9 cellular contexts compared by ENCODE assay signal in genomic region chr10:74947781-74948401, GRCh38.
DNase-seq lines count a peak whose midpoint lies in the region; ATAC-seq, FAIRE-seq and TF ChIP-seq lines count a peak whose summit lies in the region.
"Had no signal": no experiment of that assay in that cellular context is flagged by ENCODE, and none has a peak within 500 bp of the region (broad histone marks: within the 10 kb centered on the region; RNA-seq: fewer than 3 reads in every experiment).

No MANE protein-coding gene starts in this region.

- ATAC-seq in Panc1 = peak; percentile 59
- ATAC-seq in GM21528 (IDR thresholded peaks at IDR 0.05; ENCODE audit: low FRiP score, unreplicated experiment) = no peak
- no peak for ATAC-seq in T-cell (replicated peaks in 1 of 4)

- CTCF ChIA-PET in Panc1 (lab: Charles Lee) = no interaction called here
- CTCF ChIA-PET in T-cell (lab: Charles Lee) = no interaction called here

- H3K36me3 ChIP-seq in Panc1 (ENCODE audit: control insufficient read depth, insufficient read depth, low read length) (no peaks in the 10 kb centered on the region), endodermal cell (ENCODE audit: control insufficient read depth, insufficient read depth, low read length) (no peaks in the 10 kb centered on the region)

- H3K36me3 Mint-ChIP-seq in nephron (ENCODE audit: low read depth) (peaks cover 4% of the 10 kb centered on the region), endodermal cell (ENCODE audit: low read depth) (no peaks in the 10 kb centered on the region), T-cell (peaks cover 18% of the 10 kb centered on the region)

- H3K4me1 ChIP-seq in Panc1 (ENCODE audit: control insufficient read depth, insufficient read depth, low read length) = peaks cover 20% of the 10 kb centered on the region
- H3K4me1 ChIP-seq in endodermal cell (ENCODE audit: control insufficient read depth, insufficient read depth, low read length) = peaks cover 10% of the 10 kb centered on the region

- TF ChIP-seq CTCF in Panc1 (IDR thresholded peaks at IDR 0.05) (no peak), nephron (IDR thresholded peaks at IDR 0.05; ENCODE audit: unreplicated experiment in 3 of 3) (no peak), endodermal cell (conservative IDR thresholded peaks at IDR 0.05) (no peak)

- no peaks in the 10 kb centered on the region for H3K9me3 Mint-ChIP-seq in nephron
- no peaks in the 10 kb centered on the region for H3K9me3 Mint-ChIP-seq in endodermal cell
- H3K9me3 Mint-ChIP-seq in T-cell = no peaks in the 10 kb centered on the region

- H3K9ac ChIP-seq in endodermal cell (ENCODE audit: extremely low read depth, low read length, poor library complexity, severe bottlenecking) = no peak overlapping the region

- 100% methylated on average over 1 of the region's 1 CpG; no CpG with 5 or more reads in 1 of the 2 experiments for WGBS in endodermal cell (ENCODE audit: insufficient coverage in 1 of 2, insufficient read length in 1 of 2), 2 experiments

- no peak overlapping the region for H3K4me3 Mint-ChIP-seq in nephron
- H3K4me3 Mint-ChIP-seq in endodermal cell = no peak overlapping the region
- no peak overlapping the region for H3K4me3 Mint-ChIP-seq in T-cell

- H3K27me3 ChIP-seq in Panc1 (ENCODE audit: control insufficient read depth, insufficient read depth, low read length) (no peaks in the 10 kb centered on the region), endodermal cell (ENCODE audit: control insufficient read depth, insufficient read depth, low read length, poor library complexity, severe bottlenecking) (no peaks in the 10 kb centered on the region)

- H3K27ac ChIP-seq in Panc1 (ENCODE audit: low read length) = no peak overlapping the region
- no peak overlapping the region for H3K27ac ChIP-seq in endodermal cell (ENCODE audit: low read depth, low read length)
- H3K27ac ChIP-seq: PC-9 had no signal

- H3K4me3 ChIP-seq in Panc1 (ENCODE audit: low read depth in 2 of 2, low read length in 2 of 2) (no peak overlapping the region), endodermal cell (ENCODE audit: low read length) (no peak overlapping the region)
- H3K4me3 ChIP-seq: PC-9 had no signal

- in situ Hi-C loops in Panc1 (cut with HindIII; ENCODE audit: low pct_unique_long_range_greater_than_20kb, low sequenced_read_pairs) = no loop called here

- TF ChIP-seq POLR2A in GM12891 (IDR thresholded peaks at IDR 0.05; ENCODE audit: low read depth, low read length) = no peak

- DNase-seq in GM12891 (ENCODE audit: insufficient read length, low spot score) (no peak), NCI-H1436 (lab: John Stamatoyannopoulos, UW) (peak; percentile 76), Panc1 (ENCODE audit: low read depth, low spot score) (no peak), endodermal cell (no peak), T-cell (no peak)
- DNase-seq: KBM-7, PC-9 had no signal

- H3K27me3 Mint-ChIP-seq in nephron (ENCODE audit: low read depth) = no peaks in the 10 kb centered on the region
- no peaks in the 10 kb centered on the region for H3K27me3 Mint-ChIP-seq in endodermal cell (ENCODE audit: insufficient read depth)
- no peaks in the 10 kb centered on the region for H3K27me3 Mint-ChIP-seq in T-cell

- H3K9me3 ChIP-seq in Panc1 (ENCODE audit: control insufficient read depth, insufficient read depth, low read depth, low read length) = no peaks in the 10 kb centered on the region
- H3K9me3 ChIP-seq in endodermal cell (ENCODE audit: control insufficient read depth, low read length) = no peaks in the 10 kb centered on the region

- intact Hi-C loops in Panc1 (cut with micrococcal nuclease; ENCODE audit: unreplicated experiment) = no loop called here

- H3K4me1 Mint-ChIP-seq in nephron (peaks cover 56% of the 10 kb centered on the region), endodermal cell (peaks cover 34% of the 10 kb centered on the region), T-cell (peaks cover 52 to 64% (median 60%) of the 10 kb centered on the region in 3 donors)

- no TSS peak for BruUV-seq in Panc1 (replicated peaks; lab: Mats Ljungman, UMichigan)

- FAIRE-seq in GM12891 (lab: Jason Lieb, UNC) = peak; percentile 9

- peak overlapping the region; percentile 58 to 76 (median 74) for H3K27ac Mint-ChIP-seq in nephron
- H3K27ac Mint-ChIP-seq in endodermal cell = no peak overlapping the region
- H3K27ac Mint-ChIP-seq in T-cell = no peak overlapping the region

- POLR2A ChIA-PET in Panc1 (lab: Charles Lee) (no interaction called here), T-cell (lab: Charles Lee) (no interaction called here)

TF ChIP-seq in GM12891, 5 proteins besides CTCF, POLR2A, EP300 and RAD21:
- TF ChIP-seq POU2F2 (IDR thresholded peaks at IDR 0.05; ENCODE audit: low read depth, low read length) (no peak), PAX5 (IDR thresholded peaks at IDR 0.05; ENCODE audit: insufficient read depth, low read length, severe bottlenecking) (no peak), SPI1 (IDR thresholded peaks at IDR 0.05; ENCODE audit: low read depth, low read length) (no peak), POLR2AphosphoS5 (IDR thresholded peaks at IDR 0.05; ENCODE audit: low read depth, low read length) (no peak), TAF1 (IDR thresholded peaks at IDR 0.05; ENCODE audit: low read depth, low read length) (no peak)
TF ChIP-seq in GM12891: peak in this region for 0.

Comparison
In these comparisons a context has a peak if more than half of its experiments do, and no peak if none do; other contexts are left out.
1. H3K27ac Mint-ChIP-seq: peak in nephron (3 of 3); none in endodermal cell (single experiment) and T-cell (0 of 2).